8 cellular contexts compared by ENCODE assay signal in the genomic region with DNA sequence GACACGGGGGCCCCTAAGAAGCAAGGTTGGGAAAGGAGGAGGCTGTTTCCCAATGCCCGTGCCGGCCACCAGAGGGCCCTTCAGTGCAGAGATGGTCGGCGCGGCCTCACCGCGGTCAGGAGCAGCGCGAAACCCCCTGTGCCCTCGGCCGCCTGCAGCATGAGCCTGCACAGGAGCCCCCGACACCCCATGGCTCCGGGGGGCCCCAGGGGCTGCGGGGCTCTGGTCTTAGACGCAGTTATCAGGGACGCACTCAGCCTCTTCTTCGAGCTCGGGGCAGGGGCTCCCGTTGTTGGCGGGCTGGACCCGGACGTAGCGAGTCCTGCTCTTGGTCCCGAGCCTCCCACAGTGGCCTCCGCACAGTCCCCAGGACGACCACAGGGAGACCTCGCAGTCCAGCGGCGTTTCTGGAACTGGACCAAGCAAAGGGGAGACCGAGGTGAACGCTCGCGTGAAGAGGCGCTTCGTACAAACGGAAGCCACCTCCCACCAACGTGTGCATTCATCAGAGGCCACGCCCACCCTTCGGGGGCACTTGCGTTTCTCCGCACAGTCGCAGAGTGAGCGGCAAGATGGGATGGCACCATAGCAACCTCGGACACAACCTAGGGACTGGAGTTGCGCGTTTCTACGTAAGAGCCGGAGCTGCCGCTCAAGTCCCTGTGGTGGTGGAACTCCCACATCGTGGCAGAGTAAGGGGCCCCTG. TPM values are rescaled to one million over a fixed set of nuclear protein-coding genes. Genes with fewer than 3 reads are reported as not detected.
DNase-seq lines count a peak whose midpoint lies in the region; ATAC-seq and TF ChIP-seq lines count a peak whose summit lies in the region.

No MANE protein-coding gene starts in this region.

- DNase-seq in Daoy (ENCODE audit: low read depth) (peak; percentile 94), Kasumi-1 (lab: John Stamatoyannopoulos, UW) (peak; percentile 86 to 93), germinal center (ENCODE audit: low spot score) (peak; percentile 85), nucleus accumbens (lab: John Stamatoyannopoulos, UW) (peak in 50 of 56 donors; percentile 13 to 83 (median 54)), superior temporal gyrus (ENCODE audit: extremely low spot score) (peak; percentile 77)
- DNase-seq in activated effector memory CD4-positive, alpha-beta T cell treated with anti-CD3 and anti-CD28 coated beads, Interleukin-2, amount 50 U/mL, for 16 hours, result peak; percentile 94

- peak; percentile 64 for TF ChIP-seq POLR2A in Raji (IDR thresholded peaks at IDR 0.05; ENCODE audit: insufficient read depth, low read depth, low read length)

- peak; percentile 81 for ATAC-seq in GM21786 (IDR thresholded peaks at IDR 0.05; ENCODE audit: unreplicated experiment)

RNA-seq across cellular contexts. Expression of a gene that starts 5.0 kb away (rescaled TPM):
- 0.29 TPM in 1 of 2 replicates, not detected in the other for total RNA-seq in Daoy (2014; rRNA removed; shearing (Covaris generic))

RNA-seq across cellular contexts. Expression of a gene that starts 54.0 kb away (rescaled TPM):
- not detected in 2 replicates for total RNA-seq in Daoy (2014; rRNA removed; shearing (Covaris generic))

Comparison
In these comparisons a context has a peak if more than half of its experiments do, and no peak if none do; other contexts are left out.
1. Peak in every context shown above with its lines: DNase-seq and ATAC-seq.